In the genomic region with DNA sequence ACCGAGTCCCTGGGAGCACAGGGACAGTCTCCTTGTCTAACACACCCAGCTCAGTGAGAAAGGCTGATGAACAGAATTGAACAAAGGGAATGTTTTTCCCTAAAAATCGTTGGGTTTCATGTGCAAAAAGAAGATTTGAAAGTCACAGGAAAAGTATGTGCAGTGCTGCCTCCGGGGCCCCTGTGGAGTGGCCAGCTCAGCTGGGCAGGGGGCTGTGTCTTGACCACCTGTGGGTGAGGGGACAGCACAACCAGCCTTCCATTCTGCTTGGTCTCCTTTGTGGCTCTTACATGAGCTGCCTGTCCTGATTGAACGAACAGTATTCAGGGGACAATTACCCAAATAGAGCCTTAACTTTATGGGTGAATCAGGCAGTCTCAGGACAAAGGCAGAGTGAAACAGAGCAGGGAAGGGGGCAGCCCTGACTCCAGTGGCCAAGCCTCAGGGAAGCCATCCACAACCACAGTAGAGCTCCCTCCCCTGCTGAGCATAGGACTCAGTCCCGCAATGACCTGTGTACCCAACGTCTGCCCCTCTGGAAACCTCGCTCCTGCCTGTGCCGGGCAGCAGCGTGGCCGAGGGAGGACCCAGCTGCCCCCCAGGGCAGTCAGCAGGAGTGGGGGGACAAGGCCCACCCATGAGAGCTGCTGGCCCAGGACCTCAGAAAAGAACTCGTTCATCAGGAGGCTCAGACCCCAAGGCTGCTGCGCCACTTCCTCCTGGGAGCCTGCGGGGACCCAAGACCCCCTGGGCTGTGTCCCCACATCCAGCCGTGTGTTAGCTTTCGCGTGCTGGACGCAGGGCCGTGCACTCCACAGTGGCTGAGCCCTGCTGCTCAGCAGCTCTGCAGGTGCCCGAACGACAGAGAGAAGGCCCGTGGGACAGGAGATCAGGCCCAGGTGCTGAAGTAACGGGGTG, we compare ENCODE assay signal across 26 cellular contexts. TPM values are rescaled to one million over a fixed set of nuclear protein-coding genes. Genes with fewer than 3 reads are reported as not detected.
DNase-seq lines count a peak whose midpoint lies in the region; ATAC-seq, FAIRE-seq and TF ChIP-seq lines count a peak whose summit lies in the region.
"Had no signal": no experiment of that assay in that cellular context is flagged by ENCODE, and none has a peak within 500 bp of the region (broad histone marks: within the 10 kb centered on the region; RNA-seq: fewer than 3 reads in every experiment).

No MANE protein-coding gene starts in this region.

- H3K4me3 Mint-ChIP-seq in T-helper 17 cell = no peak overlapping the region
- H3K4me3 Mint-ChIP-seq: activated T-cell treated with anti-CD3 and anti-CD28 coated beads, Interleukin-2, amount 50 U/mL, for 24 hours; CD4-positive, CD25-positive, alpha-beta regulatory T cell; dendritic cell treated with granulocyte-macrophage colony-stimulating factor and Interleukin-4, amounts not matched to agents 40 ng/mL and 50 ng/mL, for 4 days; T-cell had no signal

- H3K36me3 Mint-ChIP-seq in T-helper 17 cell (ENCODE audit: low read depth) = no peaks in the 10 kb centered on the region

- peak overlapping the region; percentile 39 for H2BK15ac ChIP-seq in neuronal stem cell (ENCODE audit: low read length)

- no peak for TF ChIP-seq CTCF in esophagus muscularis mucosa (IDR thresholded peaks at IDR 0.05)

- no peak for ATAC-seq in T-helper 17 cell
- no peak for ATAC-seq in GM19023 (IDR thresholded peaks at IDR 0.05; ENCODE audit: unreplicated experiment)
- ATAC-seq: stimulated activated naive CD8-positive, alpha-beta T cell treated with anti-CD3 and anti-CD28 coated beads, Interleukin-15, Interleukin-2, amounts not matched to agents 100 U/mL and 50 U/mL, for 24 hours; T-cell had no signal

- peak overlapping the region; percentile 91 for H3K4ac ChIP-seq in neuronal stem cell (ENCODE audit: low read length)

- TF ChIP-seq POLR2A in esophagus muscularis mucosa (IDR thresholded peaks at IDR 0.05; ENCODE audit: low read depth) (no peak), H54 (IDR thresholded peaks at IDR 0.05; ENCODE audit: low read depth, low read length) (no peak)

- H4K20me1 ChIP-seq in BLaER1 treated with 17β-estradiol and CSF1 and Interleukin-3, amounts not matched to agents 10 nM and 100 nM = no peaks in the 10 kb centered on the region; a peak in 1 of 22 replicates

- no peak overlapping the region for H2BK120ac ChIP-seq in neuronal stem cell (ENCODE audit: low read depth, low read length)

- H2AFZ ChIP-seq in neuronal stem cell (ENCODE audit: low read length) = no peak overlapping the region

- 68% methylated on average over 5 of the region's 22 CpGs for WGBS in esophagus muscularis mucosa
- WGBS in neuronal stem cell (ENCODE audit: extremely low coverage in 2 of 2, insufficient read length in 2 of 2, insufficient replicate concordance in 1 of 2), 2 donors = no CpG with 5 or more reads among the region's 22 CpGs

- H2BK12ac ChIP-seq in neuronal stem cell (ENCODE audit: low read length) = peak overlapping the region; percentile 7

- peak overlapping the region; percentile 53 for H3K27ac Mint-ChIP-seq in T-helper 17 cell
- H3K27ac Mint-ChIP-seq: activated T-cell treated with anti-CD3 and anti-CD28 coated beads, Interleukin-2, amount 50 U/mL, for 24 hours; CD4-positive, CD25-positive, alpha-beta regulatory T cell; dendritic cell treated with granulocyte-macrophage colony-stimulating factor and Interleukin-4, amounts not matched to agents 40 ng/mL and 50 ng/mL, for 4 days had no signal

- peak overlapping the region; percentile 25 for H3K14ac ChIP-seq in neuronal stem cell (ENCODE audit: low read length)

- intact Hi-C loops in esophagus muscularis mucosa (cut with DNase I) = no loop called here

- no peak overlapping the region for H3K27ac ChIP-seq in BLaER1 treated with 17β-estradiol and CSF1 and Interleukin-3, amounts not matched to agents 10 nM and 100 nM
- H3K27ac ChIP-seq in esophagus muscularis mucosa (replicated peaks in 1 of 4) (no peak overlapping the region), neuronal stem cell (replicated peaks; ENCODE audit: low read length) (no peak overlapping the region)
- H3K27ac ChIP-seq: Peyer's patch, SJCRH30, thoracic aorta had no signal

- H2AK5ac ChIP-seq in neuronal stem cell (ENCODE audit: low read depth, low read length) = peak overlapping the region; percentile 5

- DNase-seq in T-helper 17 cell (no peak), esophagus muscularis mucosa (ENCODE audit: extremely low spot score) (peak; percentile 72), neuronal stem cell (ENCODE audit: low spot score) (no peak), NCI-H2029 treated with DMSO at 0.1 percent for 48 hours (lab: John Stamatoyannopoulos, UW) (no peak), H54 (ENCODE audit: insufficient read length, low spot score) (no peak), T-helper 2 cell (no peak)
- DNase-seq: activated naive CD4-positive, alpha-beta T cell; activated T-cell treated with anti-CD3 and anti-CD28 coated beads, Interleukin-2, amount 50 U/mL, for 24 hours; CD4-positive, CD25-positive, alpha-beta regulatory T cell; EL; mesendoderm; NCI-H146; NCI-H2171; NCI-H524; NK-92 treated with Interleukin-12 subunit alpha and Interleukin-12 subunit beta, amount 100 ng/mL, for 24 hours; SJCRH30; stimulated activated CD4-positive, alpha-beta T cell treated with anti-CD3 and anti-CD28 coated beads, Interleukin-4, amount 100 ng/mL, for 24 hours; stimulated activated naive CD8-positive, alpha-beta T cell treated with anti-CD3 and anti-CD28 coated beads, Interleukin-15, Interleukin-2, amounts not matched to agents 100 U/mL and 50 U/mL, for 24 hours; T-cell had no signal

- H3K36me3 ChIP-seq in BLaER1 treated with 17β-estradiol and CSF1 and Interleukin-3, amounts not matched to agents 10 nM and 100 nM = no peaks in the 10 kb centered on the region; a peak in 1 of 22 replicates
- no peaks in the 10 kb centered on the region for H3K36me3 ChIP-seq in esophagus muscularis mucosa
- no peaks in the 10 kb centered on the region for H3K36me3 ChIP-seq in neuronal stem cell (replicated peaks in 1 of 2; ENCODE audit: control insufficient read depth in 2 of 2, insufficient read depth in 2 of 2, low read length in 2 of 2)
- H3K36me3 ChIP-seq: SJCRH30, thoracic aorta had no signal

- H3K23ac ChIP-seq in neuronal stem cell (ENCODE audit: low read depth, low read length, poor library complexity) = peak overlapping the region; percentile 87

- H3K4me1 Mint-ChIP-seq in T-helper 17 cell = peaks cover 5% of the 10 kb centered on the region

- H2BK5ac ChIP-seq in neuronal stem cell (ENCODE audit: low read length) = no peak overlapping the region

- H4K8ac ChIP-seq in neuronal stem cell (ENCODE audit: low read depth, low read length) = no peak overlapping the region

- FAIRE-seq in H54 (lab: Jason Lieb, UNC) = no peak
- FAIRE-seq: D721Med, GM19239 had no signal

- H3K9ac ChIP-seq in BLaER1 treated with 17β-estradiol and CSF1 and Interleukin-3, amounts not matched to agents 10 nM and 100 nM = no peak overlapping the region
- no peak overlapping the region for H3K9ac ChIP-seq in neuronal stem cell (ENCODE audit: low read depth, low read length, poor library complexity)

- TF ChIP-seq EP300 in esophagus muscularis mucosa (IDR thresholded peaks at IDR 0.05) = no peak

- peak overlapping the region; percentile 84 for H3K18ac ChIP-seq in neuronal stem cell (ENCODE audit: low read length)

- H3K9me3 ChIP-seq in BLaER1 treated with 17β-estradiol and CSF1 and Interleukin-3, amounts not matched to agents 10 nM and 100 nM (replicated peaks in 1 of 11) = peaks cover 0 to 10% (median 0%) of the 10 kb centered on the region in 11 experiments; a peak in 1 of 22 replicates
- H3K9me3 ChIP-seq in T-helper 17 cell (ENCODE audit: control insufficient read depth, low read length, poor library complexity, severe bottlenecking) (no peaks in the 10 kb centered on the region), esophagus muscularis mucosa (no peaks in the 10 kb centered on the region), neuronal stem cell (replicated peaks in 1 of 2; ENCODE audit: control insufficient read depth in 2 of 2, insufficient read depth in 1 of 2, low read depth in 1 of 2, low read length in 2 of 2) (peaks cover 0 to 1% of the 10 kb centered on the region in 2 donors)
- H3K9me3 ChIP-seq: Peyer's patch, SJCRH30 had no signal

- H3K27me3 Mint-ChIP-seq in T-helper 17 cell = no peaks in the 10 kb centered on the region
- H3K27me3 Mint-ChIP-seq: activated T-cell treated with anti-CD3 and anti-CD28 coated beads, Interleukin-2, amount 50 U/mL, for 24 hours; CD4-positive, CD25-positive, alpha-beta regulatory T cell; T-cell had no signal

- H3K27me3 ChIP-seq in BLaER1 treated with 17β-estradiol and CSF1 and Interleukin-3, amounts not matched to agents 10 nM and 100 nM = peaks cover 0 to 4% (median 0%) of the 10 kb centered on the region in 11 experiments; a peak in 1 of 22 replicates
- H3K27me3 ChIP-seq in esophagus muscularis mucosa = no peaks in the 10 kb centered on the region
- H3K27me3 ChIP-seq in neuronal stem cell (ENCODE audit: control insufficient read depth in 3 of 3, insufficient read depth in 3 of 3, low read depth in 1 of 3, low read length in 3 of 3) = peaks cover 0 to 4% (median 0%) of the 10 kb centered on the region in 3 experiments
- H3K27me3 ChIP-seq: Peyer's patch, SJCRH30 had no signal

- H3K4me3 ChIP-seq in BLaER1 treated with 17β-estradiol and CSF1 and Interleukin-3, amounts not matched to agents 10 nM and 100 nM = no peak overlapping the region
- H3K4me3 ChIP-seq in esophagus muscularis mucosa (no peak overlapping the region), neuronal stem cell (ENCODE audit: low read length in 2 of 2) (no peak overlapping the region)
- H3K4me3 ChIP-seq: Peyer's patch, SJCRH30, thoracic aorta had no signal

- H4K91ac ChIP-seq in neuronal stem cell (ENCODE audit: low read depth, low read length, poor library complexity) = no peak overlapping the region

- peaks cover 2% of the 10 kb centered on the region for H3K79me1 ChIP-seq in neuronal stem cell (ENCODE audit: low read depth, low read length)

- peaks cover 0 to 48% (median 29%) of the 10 kb centered on the region in 10 experiments; a peak in 14 of 20 replicates for H3K4me1 ChIP-seq in BLaER1 treated with 17β-estradiol and CSF1 and Interleukin-3, amounts not matched to agents 10 nM and 100 nM
- no peaks in the 10 kb centered on the region for H3K4me1 ChIP-seq in esophagus muscularis mucosa
- H3K4me1 ChIP-seq in neuronal stem cell (ENCODE audit: control insufficient read depth in 2 of 2, insufficient read depth in 1 of 2, low read depth in 1 of 2, low read length in 2 of 2) = peaks cover 0 to 7% of the 10 kb centered on the region in 2 donors
- H3K4me1 ChIP-seq: SJCRH30 had no signal

- H3K4me2 ChIP-seq in BLaER1 treated with 17β-estradiol and CSF1 and Interleukin-3, amounts not matched to agents 10 nM and 100 nM = peak overlapping the region in 7 of 11 experiments; percentile 2 to 63 (median 49); a peak in 12 of 22 replicates
- no peak overlapping the region for H3K4me2 ChIP-seq in neuronal stem cell (ENCODE audit: insufficient read depth, low read length, poor library complexity, severe bottlenecking)

RNA-seq across cellular contexts. Expression of gene MXD4, which starts 59.6 kb away (rescaled TPM):
- 100 to 1,000 TPM in 1 of 2 donors, 10 to 100 TPM in 1; 81.4 to 100 TPM for total RNA-seq in T-helper 17 cell
- 10 to 100 TPM; 38.8 to 86.4 (median 59.2) TPM for total RNA-seq in esophagus muscularis mucosa
- polyA plus RNA-seq in neuronal stem cell (2013, experiment 1 of 2) = 45.6 TPM
- polyA plus RNA-seq in neuronal stem cell (2013, experiment 2 of 2) = 47.1 TPM
